ENCODE assay signal across 14 cellular contexts in genomic region chr16:87417511-87417910, GRCh38.
"Had no signal": no experiment of that assay in that cellular context is flagged by ENCODE, and none has a peak within 500 bp of the region (broad histone marks: within the 10 kb centered on the region; RNA-seq: fewer than 3 reads in every experiment).

No MANE protein-coding gene starts in this region.

- DNase-seq: activated CD4-positive, alpha-beta memory T cell treated with anti-CD3 and anti-CD28 coated beads, Interleukin-2, amount 10 ng/mL, durations not matched to agents 7 days and 5 days; activated gamma-delta T cell treated with Interleukin-2 at 50 U/mL for 16 hours; activated T-cell treated with anti-CD3 and anti-CD28 coated beads, Interleukin-2, amount 50 U/mL, for 72 hours; effector CD4-positive, alpha-beta T cell; foreskin keratinocyte; glutamatergic neuron; mammary epithelial cell; retina; T-helper 1 cell had no signal

- H3K4me3 ChIP-seq: body of pancreas, coronary artery, suprapubic skin had no signal

- H3K4me1 ChIP-seq: body of pancreas, foreskin keratinocyte, suprapubic skin had no signal

- H3K9me3 ChIP-seq: body of pancreas, suprapubic skin had no signal

- H3K27ac ChIP-seq: body of pancreas, coronary artery, foreskin keratinocyte, suprapubic skin, VCaP had no signal

- H3K27me3 ChIP-seq: body of pancreas, foreskin keratinocyte, suprapubic skin had no signal

- ATAC-seq: activated T-cell treated with anti-CD3 and anti-CD28 coated beads, Interleukin-2, amount 50 U/mL, for 72 hours; body of pancreas; foreskin keratinocyte; naive thymus-derived CD8-positive, alpha-beta T cell had no signal
